19 cellular contexts compared by ENCODE assay signal in genomic region chr14:69859591-69859990, GRCh38. TPM values are rescaled to one million over a fixed set of nuclear protein-coding genes. Genes with fewer than 3 reads are reported as not detected.
"Had no signal": no experiment of that assay in that cellular context is flagged by ENCODE, and none has a peak within 500 bp of the region (broad histone marks: within the 10 kb centered on the region; RNA-seq: fewer than 3 reads in every experiment).

No MANE protein-coding gene starts in this region.

- H3K4me3 Mint-ChIP-seq: memory B cell; natural killer cell; stimulated activated effector memory CD8-positive, alpha-beta T cell treated with anti-CD3 and anti-CD28 coated beads, Interleukin-12 subunit alpha, Interleukin-12 subunit beta, amount 100 ng/mL, for 72 hours had no signal

- H3K9me3 ChIP-seq: prostate gland, thyroid gland had no signal

- H3K36me3 ChIP-seq: prostate gland, right atrium auricular region, sigmoid colon, stomach, thyroid gland had no signal

- H3K4me1 Mint-ChIP-seq: memory B cell; natural killer cell; stimulated activated effector memory CD8-positive, alpha-beta T cell treated with anti-CD3 and anti-CD28 coated beads, Interleukin-12 subunit alpha, Interleukin-12 subunit beta, amount 100 ng/mL, for 72 hours had no signal

- H3K36me3 Mint-ChIP-seq: natural killer cell; stimulated activated effector memory CD8-positive, alpha-beta T cell treated with anti-CD3 and anti-CD28 coated beads, Interleukin-12 subunit alpha, Interleukin-12 subunit beta, amount 100 ng/mL, for 72 hours had no signal

- H3K27ac ChIP-seq: dorsolateral prefrontal cortex, prostate gland, right atrium auricular region, sigmoid colon, stomach, thyroid gland had no signal

- H3K27ac Mint-ChIP-seq: memory B cell; natural killer cell; stimulated activated effector memory CD8-positive, alpha-beta T cell treated with anti-CD3 and anti-CD28 coated beads, Interleukin-12 subunit alpha, Interleukin-12 subunit beta, amount 100 ng/mL, for 72 hours had no signal

- DNase-seq: dorsolateral prefrontal cortex; effector CD4-positive, alpha-beta T cell; hypothalamus; kidney; natural killer cell; sigmoid colon; stimulated activated CD4-positive, alpha-beta T cell treated with anti-CD3 and anti-CD28 coated beads, Interleukin-2, amount 100 ng/mL, for 24 hours; stimulated activated CD4-positive, alpha-beta T cell treated with anti-CD3 and anti-CD28 coated beads, Interleukin-4, amount 100 ng/mL, for 24 hours; stimulated activated naive CD4-positive, alpha-beta T cell treated with Interleukin-2 at 50 U/mL for 16 hours; stomach; thyroid gland; trophoblast cell had no signal

- ATAC-seq: left lobe of liver; natural killer cell; stimulated activated effector memory CD8-positive, alpha-beta T cell treated with anti-CD3 and anti-CD28 coated beads, Interleukin-12 subunit alpha, Interleukin-12 subunit beta, amount 100 ng/mL, for 72 hours had no signal

- H3K27me3 ChIP-seq: right atrium auricular region, sigmoid colon, thyroid gland had no signal

- H3K4me1 ChIP-seq: prostate gland, right atrium auricular region, sigmoid colon, stomach, thyroid gland had no signal

- H3K4me3 ChIP-seq: dorsolateral prefrontal cortex, lung, prostate gland, right atrium auricular region, sigmoid colon, stomach, thyroid gland had no signal

RNA-seq across cellular contexts. Expression of gene SMOC1, which starts 19.6 kb away (rescaled TPM):
- total RNA-seq: fibroblast of villous mesenchyme, natural killer cell had no signal
